Comparison of ENCODE assay signal across 1 cellular context in genomic region chr11:3926458-3927095, GRCh38.
TF ChIP-seq lines count a peak whose summit lies in the region.

No MANE protein-coding gene starts in this region.

TF ChIP-seq in SK-N-SH, 30 proteins besides CTCF, POLR2A, EP300 and RAD21 (continued from another document):
- TF ChIP-seq, protein P1, sequence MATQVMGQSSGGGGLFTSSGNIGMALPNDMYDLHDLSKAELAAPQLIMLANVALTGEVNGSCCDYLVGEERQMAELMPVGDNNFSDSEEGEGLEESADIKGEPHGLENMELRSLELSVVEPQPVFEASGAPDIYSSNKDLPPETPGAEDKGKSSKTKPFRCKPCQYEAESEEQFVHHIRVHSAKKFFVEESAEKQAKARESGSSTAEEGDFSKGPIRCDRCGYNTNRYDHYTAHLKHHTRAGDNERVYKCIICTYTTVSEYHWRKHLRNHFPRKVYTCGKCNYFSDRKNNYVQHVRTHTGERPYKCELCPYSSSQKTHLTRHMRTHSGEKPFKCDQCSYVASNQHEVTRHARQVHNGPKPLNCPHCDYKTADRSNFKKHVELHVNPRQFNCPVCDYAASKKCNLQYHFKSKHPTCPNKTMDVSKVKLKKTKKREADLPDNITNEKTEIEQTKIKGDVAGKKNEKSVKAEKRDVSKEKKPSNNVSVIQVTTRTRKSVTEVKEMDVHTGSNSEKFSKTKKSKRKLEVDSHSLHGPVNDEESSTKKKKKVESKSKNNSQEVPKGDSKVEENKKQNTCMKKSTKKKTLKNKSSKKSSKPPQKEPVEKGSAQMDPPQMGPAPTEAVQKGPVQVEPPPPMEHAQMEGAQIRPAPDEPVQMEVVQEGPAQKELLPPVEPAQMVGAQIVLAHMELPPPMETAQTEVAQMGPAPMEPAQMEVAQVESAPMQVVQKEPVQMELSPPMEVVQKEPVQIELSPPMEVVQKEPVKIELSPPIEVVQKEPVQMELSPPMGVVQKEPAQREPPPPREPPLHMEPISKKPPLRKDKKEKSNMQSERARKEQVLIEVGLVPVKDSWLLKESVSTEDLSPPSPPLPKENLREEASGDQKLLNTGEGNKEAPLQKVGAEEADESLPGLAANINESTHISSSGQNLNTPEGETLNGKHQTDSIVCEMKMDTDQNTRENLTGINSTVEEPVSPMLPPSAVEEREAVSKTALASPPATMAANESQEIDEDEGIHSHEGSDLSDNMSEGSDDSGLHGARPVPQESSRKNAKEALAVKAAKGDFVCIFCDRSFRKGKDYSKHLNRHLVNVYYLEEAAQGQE (IDR thresholded peaks at IDR 0.05; ENCODE audit: low read depth, low read length): no peak
